16 cellular contexts compared by ENCODE assay signal in the genomic region with DNA sequence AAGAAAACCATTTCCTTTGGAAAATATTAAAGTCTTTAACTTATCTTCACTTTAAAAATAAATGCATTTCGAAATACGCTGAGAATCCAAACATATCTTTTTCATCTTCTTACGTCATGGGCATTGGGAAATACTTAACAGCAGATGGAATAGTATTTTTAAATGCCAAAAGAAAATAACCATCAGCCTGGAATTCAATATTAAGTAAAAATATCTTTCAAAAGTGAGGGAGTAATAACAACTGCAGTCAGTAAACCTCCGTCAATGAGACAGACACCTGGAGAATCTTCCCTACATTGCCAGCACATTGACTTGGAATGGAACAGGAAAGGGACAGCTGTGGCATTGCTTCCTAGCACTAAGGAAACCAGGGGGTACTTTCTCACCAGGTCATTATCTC.
"Had no signal": no experiment of that assay in that cellular context is flagged by ENCODE, and none has a peak within 500 bp of the region (broad histone marks: within the 10 kb centered on the region; RNA-seq: fewer than 3 reads in every experiment).

No MANE protein-coding gene starts in this region.

- H3K4me1 Mint-ChIP-seq: activated CD8-positive, alpha-beta memory T cell treated with anti-CD3 and anti-CD28 coated beads, Interleukin-2, amount 10 ng/mL, durations not matched to agents 7 days and 5 days; memory B cell had no signal

- H3K27ac Mint-ChIP-seq: activated CD8-positive, alpha-beta memory T cell treated with anti-CD3 and anti-CD28 coated beads, Interleukin-2, amount 10 ng/mL, durations not matched to agents 7 days and 5 days; activated naive CD8-positive, alpha-beta T cell treated with anti-CD3 and anti-CD28 coated beads, Interleukin-2, amount 50 U/mL, for 24 hours; effector memory CD8-positive, alpha-beta T cell; memory B cell had no signal

- H3K4me1 ChIP-seq: gastrocnemius medialis, heart right ventricle, pancreas, tibial artery had no signal

- H3K4me3 ChIP-seq: gastrocnemius medialis, heart right ventricle, pancreas, skin epidermis, tibial artery had no signal

- H3K9me3 ChIP-seq: gastrocnemius medialis, heart right ventricle, pancreas, tibial artery had no signal

- H3K27me3 ChIP-seq: gastrocnemius medialis, pancreas, tibial artery had no signal

- H3K36me3 Mint-ChIP-seq: activated CD8-positive, alpha-beta memory T cell treated with anti-CD3 and anti-CD28 coated beads, Interleukin-2, amount 10 ng/mL, durations not matched to agents 7 days and 5 days; memory B cell had no signal

- H3K27me3 Mint-ChIP-seq: activated CD8-positive, alpha-beta memory T cell treated with anti-CD3 and anti-CD28 coated beads, Interleukin-2, amount 10 ng/mL, durations not matched to agents 7 days and 5 days had no signal

- H3K27ac ChIP-seq: epithelial cell of prostate, gastrocnemius medialis, pancreas, skin epidermis, tibial artery had no signal

- H3K4me3 Mint-ChIP-seq: activated CD8-positive, alpha-beta memory T cell treated with anti-CD3 and anti-CD28 coated beads, Interleukin-2, amount 10 ng/mL, durations not matched to agents 7 days and 5 days; activated naive CD8-positive, alpha-beta T cell treated with anti-CD3 and anti-CD28 coated beads, Interleukin-2, amount 50 U/mL, for 24 hours; activated T-cell treated with anti-CD3 and anti-CD28 coated beads, Interleukin-2, amount 50 U/mL, for 4 hours; effector memory CD8-positive, alpha-beta T cell; memory B cell had no signal

- H3K9me3 Mint-ChIP-seq: activated naive CD8-positive, alpha-beta T cell treated with anti-CD3 and anti-CD28 coated beads, Interleukin-2, amount 50 U/mL, for 24 hours; effector memory CD8-positive, alpha-beta T cell; memory B cell had no signal

- H3K36me3 ChIP-seq: gastrocnemius medialis, heart right ventricle, pancreas, tibial artery had no signal

- DNase-seq: activated CD4-positive, alpha-beta T cell treated with anti-CD3 and anti-CD28 coated beads, Interleukin-2, amount 50 U/mL, for 48 hours; activated CD4-positive, CD25-positive, alpha-beta regulatory T cell treated with anti-CD3 and anti-CD28 coated beads, Interleukin-2, amount 50 U/mL, for 72 hours; activated CD8-positive, alpha-beta memory T cell treated with anti-CD3 and anti-CD28 coated beads, Interleukin-2, amount 10 ng/mL, durations not matched to agents 7 days and 5 days; activated naive CD8-positive, alpha-beta T cell treated with anti-CD3 and anti-CD28 coated beads, Interleukin-2, amount 50 U/mL, for 24 hours; activated T-cell treated with anti-CD3 and anti-CD28 coated beads, Interleukin-2, amount 50 U/mL, for 4 hours; central memory CD4-positive, alpha-beta T cell; effector memory CD8-positive, alpha-beta T cell; gastrocnemius medialis; heart right ventricle; islet precursor cell; pancreas; tibial artery had no signal

- ATAC-seq: activated CD8-positive, alpha-beta memory T cell treated with anti-CD3 and anti-CD28 coated beads, Interleukin-2, amount 10 ng/mL, durations not matched to agents 7 days and 5 days; activated naive CD8-positive, alpha-beta T cell treated with anti-CD3 and anti-CD28 coated beads, Interleukin-2, amount 50 U/mL, for 24 hours; activated T-cell treated with anti-CD3 and anti-CD28 coated beads, Interleukin-2, amount 50 U/mL, for 4 hours; effector memory CD8-positive, alpha-beta T cell; gastrocnemius medialis; left lobe of liver; pancreas had no signal
